In the genomic region with DNA sequence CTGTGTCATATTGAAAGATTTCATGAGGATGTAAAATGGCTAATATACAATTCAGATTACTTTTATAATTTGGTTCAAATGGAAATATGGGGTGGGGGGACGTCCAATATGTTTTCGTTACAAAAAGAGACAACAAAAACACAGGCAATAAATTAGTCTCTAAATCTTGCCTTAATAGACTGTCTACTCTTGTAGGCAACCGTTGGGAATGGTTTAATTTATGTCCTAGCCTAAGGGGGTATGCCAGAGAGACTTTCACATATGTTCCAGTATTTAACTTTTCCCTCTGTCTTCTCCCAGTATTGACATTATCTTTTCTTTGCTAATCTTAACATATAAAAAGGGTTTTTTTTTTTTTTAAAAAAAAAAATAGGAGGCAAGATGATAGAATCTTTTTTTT, we compare ENCODE assay signal across 8 cellular contexts. TPM values are rescaled to one million over a fixed set of nuclear protein-coding genes. Genes with fewer than 3 reads are reported as not detected.
"Had no signal": no experiment of that assay in that cellular context is flagged by ENCODE, and none has a peak within 500 bp of the region (broad histone marks: within the 10 kb centered on the region; RNA-seq: fewer than 3 reads in every experiment).

No MANE protein-coding gene starts in this region.

- H3K27ac Mint-ChIP-seq: IgD-negative memory B cell had no signal

- ATAC-seq: HepG2, K562 had no signal

- H3K27me3 Mint-ChIP-seq: IgD-negative memory B cell had no signal

- H3K36me3 Mint-ChIP-seq: IgD-negative memory B cell had no signal

- H3K27ac ChIP-seq: HL-60 had no signal

- H3K4me1 Mint-ChIP-seq: IgD-negative memory B cell had no signal

- DNase-seq: IMR-90, KBM-7, KG1 had no signal

- H3K4me3 ChIP-seq: K562 had no signal

- H3K4me3 Mint-ChIP-seq: IgD-negative memory B cell had no signal

RNA-seq across cellular contexts. Expression of gene LIN7A, which starts 41.5 kb away (rescaled TPM):
- total RNA-seq: HT-29, K562 had no signal
